Comparison of ENCODE assay signal across 20 cellular contexts in the genomic region with DNA sequence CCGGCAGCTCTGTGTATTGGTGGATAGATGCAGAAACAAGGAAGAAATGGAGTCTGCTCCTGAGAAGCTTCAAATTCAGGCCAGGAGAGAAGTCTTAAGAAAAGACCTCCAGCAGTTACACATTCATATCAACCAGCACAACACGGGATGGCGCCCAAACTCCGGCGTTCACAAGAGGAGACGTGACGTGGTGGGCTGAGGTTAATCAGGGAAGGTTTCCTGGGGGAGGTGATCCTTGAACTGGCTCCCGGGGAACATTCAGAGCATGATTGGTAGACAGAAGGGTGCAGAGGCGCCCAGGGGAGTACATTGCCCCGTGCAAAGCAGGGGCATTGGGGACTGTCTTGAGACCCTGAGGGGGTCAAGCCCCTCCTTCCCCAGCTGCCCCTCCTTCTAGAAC.
"Had no signal": no experiment of that assay in that cellular context is flagged by ENCODE, and none has a peak within 500 bp of the region (broad histone marks: within the 10 kb centered on the region; RNA-seq: fewer than 3 reads in every experiment).

No MANE protein-coding gene starts in this region.

- H3K4me3 Mint-ChIP-seq: IgD-negative memory B cell had no signal

- ATAC-seq: SK-N-SH treated with all-trans-retinoic acid at 6 μM for 48 hours had no signal

- H3K9me3 Mint-ChIP-seq: IgD-negative memory B cell had no signal

- H3K36me3 ChIP-seq: SJCRH30 had no signal

- H3K27ac Mint-ChIP-seq: IgD-negative memory B cell had no signal

- H3K27me3 ChIP-seq: SJCRH30 had no signal

- FAIRE-seq: HTR-8/SVneo had no signal

- H3K4me3 ChIP-seq: SJCRH30 had no signal

- H3K9me3 ChIP-seq: SJCRH30 had no signal

- H3K27ac ChIP-seq: HL-60, RWPE1, SJCRH30 had no signal

- H3K4me1 ChIP-seq: SJCRH30 had no signal

- H3K27me3 Mint-ChIP-seq: IgD-negative memory B cell had no signal

- DNase-seq: KBM-7, NCI-H1092 treated with DMSO at 0.1 percent for 48 hours, NCI-H1436, NCI-H187, NCI-H2029, NCI-H2081 treated with DMSO at 0.1 percent for 48 hours, NCI-H2171, NCI-H226, NCI-H446, NCI-H510A, NCI-H524 treated with DMSO at 0.1 percent for 48 hours, NCI-H69, NCI-H774, SHP77 treated with DMSO at 0.1 percent for 48 hours, SJCRH30 had no signal
